In genomic region chr2:168545439-168546082, GRCh38 we compare ENCODE assay signal across 12 cellular contexts.
A peak's percentile ranks its signal among the peaks of the same experiment; 100 is the strongest.
DNase-seq lines count a peak whose midpoint lies in the region; ATAC-seq, FAIRE-seq and TF ChIP-seq lines count a peak whose summit lies in the region.
"Had no signal": no experiment of that assay in that cellular context is flagged by ENCODE, and none has a peak within 500 bp of the region (broad histone marks: within the 10 kb centered on the region; RNA-seq: fewer than 3 reads in every experiment).

No MANE protein-coding gene starts in this region.

- H3K4me3 ChIP-seq in epithelial cell of esophagus (ENCODE audit: low read length) (no peak overlapping the region), mesodermal cell (ENCODE audit: extremely low read depth, insufficient read depth, low read length, poor library complexity, severe bottlenecking) (no peak overlapping the region)

- no peaks in the 10 kb centered on the region for H3K36me3 Mint-ChIP-seq in stimulated activated effector memory CD8-positive, alpha-beta T cell treated with anti-CD3 and anti-CD28 coated beads, Interleukin-12 subunit alpha, Interleukin-12 subunit beta, amount 100 ng/mL, for 72 hours

- WGBS in mesodermal cell (ENCODE audit: insufficient coverage in 2 of 2), 2 experiments, result 79 to 86% methylated on average over 3 to 5 of the region's 5 CpGs

- no peak for ATAC-seq in stimulated activated effector memory CD8-positive, alpha-beta T cell treated with anti-CD3 and anti-CD28 coated beads, Interleukin-12 subunit alpha, Interleukin-12 subunit beta, amount 100 ng/mL, for 72 hours

- peaks cover 11% of the 10 kb centered on the region for H3K4me1 ChIP-seq in mesodermal cell (ENCODE audit: control insufficient read depth, insufficient read depth, low read length, poor library complexity, severe bottlenecking)
- H3K4me1 ChIP-seq: parathyroid adenoma had no signal

- no peak for TF ChIP-seq CTCF in epithelial cell of esophagus (IDR thresholded peaks at IDR 0.05; ENCODE audit: insufficient read depth, low read depth, low read length, missing control alignments)

- no peak overlapping the region for H3K4me3 Mint-ChIP-seq in stimulated activated effector memory CD8-positive, alpha-beta T cell treated with anti-CD3 and anti-CD28 coated beads, Interleukin-12 subunit alpha, Interleukin-12 subunit beta, amount 100 ng/mL, for 72 hours
- H3K4me3 Mint-ChIP-seq: activated CD4-positive, alpha-beta memory T cell treated with anti-CD3 and anti-CD28 coated beads, Interleukin-2, amount 10 ng/mL, durations not matched to agents 7 days and 5 days had no signal

- DNase-seq in Daoy (ENCODE audit: low read depth) (peak; percentile 92), NCI-H146 treated with DMSO at 0.1 percent for 48 hours (lab: John Stamatoyannopoulos, UW; ENCODE audit: unreplicated experiment) (peak; percentile 5), epithelial cell of esophagus (ENCODE audit: low read depth) (peak; percentile 97), NCI-H510A treated with DMSO at 0.1 percent for 48 hours (lab: John Stamatoyannopoulos, UW) (no peak), GM19239 (ENCODE audit: insufficient read length, low spot score) (no peak), NCI-H2196 treated with DMSO at 0.1 percent for 48 hours (lab: John Stamatoyannopoulos, UW; ENCODE audit: unreplicated experiment) (no peak)
- no peak for DNase-seq in stimulated activated effector memory CD8-positive, alpha-beta T cell treated with anti-CD3 and anti-CD28 coated beads, Interleukin-12 subunit alpha, Interleukin-12 subunit beta, amount 100 ng/mL, for 72 hours (ENCODE audit: low spot score in 2 of 2)
- DNase-seq: activated CD4-positive, alpha-beta memory T cell treated with anti-CD3 and anti-CD28 coated beads, Interleukin-2, amount 10 ng/mL, durations not matched to agents 7 days and 5 days; effector CD4-positive, alpha-beta T cell had no signal

- H3K9me3 ChIP-seq in mesodermal cell (ENCODE audit: control insufficient read depth, low read length), result peaks cover 3% of the 10 kb centered on the region

- peaks cover 5% of the 10 kb centered on the region for H3K4me1 Mint-ChIP-seq in stimulated activated effector memory CD8-positive, alpha-beta T cell treated with anti-CD3 and anti-CD28 coated beads, Interleukin-12 subunit alpha, Interleukin-12 subunit beta, amount 100 ng/mL, for 72 hours
- H3K4me1 Mint-ChIP-seq: activated CD4-positive, alpha-beta memory T cell treated with anti-CD3 and anti-CD28 coated beads, Interleukin-2, amount 10 ng/mL, durations not matched to agents 7 days and 5 days had no signal

- H3K9me3 Mint-ChIP-seq in stimulated activated effector memory CD8-positive, alpha-beta T cell treated with anti-CD3 and anti-CD28 coated beads, Interleukin-12 subunit alpha, Interleukin-12 subunit beta, amount 100 ng/mL, for 72 hours, result peaks cover 7% of the 10 kb centered on the region

- no peak for FAIRE-seq in GM19239 (lab: Jason Lieb, UNC)
- FAIRE-seq: H1 had no signal

- H3K36me3 ChIP-seq in mesodermal cell (ENCODE audit: control insufficient read depth, insufficient read depth, low read length), result peaks cover 16% of the 10 kb centered on the region

- H3K27ac Mint-ChIP-seq in stimulated activated effector memory CD8-positive, alpha-beta T cell treated with anti-CD3 and anti-CD28 coated beads, Interleukin-12 subunit alpha, Interleukin-12 subunit beta, amount 100 ng/mL, for 72 hours, result no peak overlapping the region
- H3K27ac Mint-ChIP-seq: activated CD4-positive, alpha-beta memory T cell treated with anti-CD3 and anti-CD28 coated beads, Interleukin-2, amount 10 ng/mL, durations not matched to agents 7 days and 5 days had no signal

- H3K27ac ChIP-seq in mesodermal cell (ENCODE audit: low read depth, low read length, severe bottlenecking), result peak overlapping the region; percentile 88
- H3K27ac ChIP-seq: parathyroid adenoma had no signal

Comparison
In these comparisons a context has a peak if more than half of its experiments do, and no peak if none do; other contexts are left out.
1. DNase-seq: peak in Daoy (single experiment), NCI-H146 treated with DMSO at 0.1 percent for 48 hours (single experiment) and epithelial cell of esophagus (single experiment); none in NCI-H510A treated with DMSO at 0.1 percent for 48 hours (single experiment), stimulated activated effector memory CD8-positive, alpha-beta T cell treated with anti-CD3 and anti-CD28 coated beads, Interleukin-12 subunit alpha, Interleukin-12 subunit beta, amount 100 ng/mL, for 72 hours (0 of 2), GM19239 (single experiment) and NCI-H2196 treated with DMSO at 0.1 percent for 48 hours (single experiment).